16 cellular contexts compared by ENCODE assay signal in genomic region chr15:73518876-73519594, GRCh38.
DNase-seq lines count a peak whose midpoint lies in the region.
"Had no signal": no experiment of that assay in that cellular context is flagged by ENCODE, and none has a peak within 500 bp of the region (broad histone marks: within the 10 kb centered on the region; RNA-seq: fewer than 3 reads in every experiment).

No MANE protein-coding gene starts in this region.

- no peaks in the 10 kb centered on the region for H3K36me3 ChIP-seq in CD8-positive, alpha-beta memory T cell (ENCODE audit: insufficient read depth, low read length)
- H3K36me3 ChIP-seq: MG63, Peyer's patch had no signal

- H3K4me1 ChIP-seq in CD8-positive, alpha-beta memory T cell (ENCODE audit: insufficient read depth, low read length): peaks cover 12% of the 10 kb centered on the region
- H3K4me1 ChIP-seq: Peyer's patch had no signal

- POLR2A ChIA-PET in CD8-positive, alpha-beta memory T cell (lab: Charles Lee): no interaction called here

- DNase-seq in NOMO-1 treated with DMSO at 0.1 percent for 48 hours (lab: John Stamatoyannopoulos, UW; ENCODE audit: unreplicated experiment): peak; percentile 38
- no peak for DNase-seq in NOMO-1 treated with dmso at 0.1 percent for 144 hours (lab: John Stamatoyannopoulos, UW; ENCODE audit: unreplicated experiment)
- no peak for DNase-seq in CD8-positive, alpha-beta memory T cell
- peak; percentile 78 for DNase-seq in MV-4-11 (lab: John Stamatoyannopoulos, UW)
- peak; percentile 5 to 30 (median 15) for DNase-seq in immature natural killer cell
- DNase-seq in AG08395 (ENCODE audit: low spot score): no peak
- DNase-seq in NCI-H345 treated with DMSO at 0.1 percent for 48 hours (lab: John Stamatoyannopoulos, UW; ENCODE audit: unreplicated experiment): no peak
- no peak for DNase-seq in DMS 273 treated with DMSO at 0.1 percent for 48 hours (lab: John Stamatoyannopoulos, UW)
- DNase-seq: C1 segment of cervical spinal cord, GOT3, HFFc6, Karpas-422, MG63, NCI-H187 treated with DMSO at 0.1 percent for 48 hours, NCI-H446, Peyer's patch had no signal

- H3K27me3 ChIP-seq in CD8-positive, alpha-beta memory T cell (ENCODE audit: insufficient read depth, low read length, poor library complexity, severe bottlenecking): no peaks in the 10 kb centered on the region
- H3K27me3 ChIP-seq: Peyer's patch had no signal

- no peak overlapping the region for H3K27ac ChIP-seq in CD8-positive, alpha-beta memory T cell (ENCODE audit: low read depth, low read length)
- H3K27ac ChIP-seq: Peyer's patch had no signal

- peak overlapping the region in 5 of 7 donors; percentile 17 to 52 (median 36) for H3K4me3 Mint-ChIP-seq in CD8-positive, alpha-beta memory T cell
- peak overlapping the region; percentile 49 to 87 (median 54) for H3K4me3 Mint-ChIP-seq in immature natural killer cell
- H3K4me3 Mint-ChIP-seq: HFFc6 had no signal

- peaks cover 3% of the 10 kb centered on the region in 2 donors for H3K27me3 Mint-ChIP-seq in CD8-positive, alpha-beta memory T cell
- H3K27me3 Mint-ChIP-seq in immature natural killer cell (ENCODE audit: low read depth in 3 of 3): peaks cover 0 to 2% (median 2%) of the 10 kb centered on the region in 3 donors

- peaks cover 36 to 51% (median 48%) of the 10 kb centered on the region in 3 donors for H3K4me1 Mint-ChIP-seq in CD8-positive, alpha-beta memory T cell
- peaks cover 31 to 40% of the 10 kb centered on the region in 2 donors for H3K4me1 Mint-ChIP-seq in immature natural killer cell

- no peak overlapping the region for H3K4me3 ChIP-seq in CD8-positive, alpha-beta memory T cell (ENCODE audit: low read length)
- H3K4me3 ChIP-seq: MG63, Peyer's patch had no signal

- CTCF ChIA-PET in CD8-positive, alpha-beta memory T cell (lab: Charles Lee): no interaction called here

- peaks cover 0 to 3% (median 0%) of the 10 kb centered on the region in 3 donors for H3K36me3 Mint-ChIP-seq in CD8-positive, alpha-beta memory T cell
- H3K36me3 Mint-ChIP-seq in immature natural killer cell: no peaks in the 10 kb centered on the region

- H3K9me3 ChIP-seq in CD8-positive, alpha-beta memory T cell (ENCODE audit: low read length): no peaks in the 10 kb centered on the region
- H3K9me3 ChIP-seq: MG63, Peyer's patch had no signal

- peaks cover 0 to 8% (median 0%) of the 10 kb centered on the region in 5 donors for H3K9me3 Mint-ChIP-seq in CD8-positive, alpha-beta memory T cell
- peaks cover 0 to 6% (median 0%) of the 10 kb centered on the region in 6 donors for H3K9me3 Mint-ChIP-seq in immature natural killer cell
- H3K9me3 Mint-ChIP-seq: HFFc6 had no signal

- peak overlapping the region in 5 of 8 donors; percentile 17 to 71 (median 35) for H3K27ac Mint-ChIP-seq in CD8-positive, alpha-beta memory T cell
- H3K27ac Mint-ChIP-seq in immature natural killer cell: peak overlapping the region; percentile 7 to 83 (median 72)
- H3K27ac Mint-ChIP-seq: HFFc6 had no signal

Comparison
In these comparisons a context has a peak if more than half of its experiments do, and no peak if none do; other contexts are left out.
1. DNase-seq: peak in NOMO-1 treated with DMSO at 0.1 percent for 48 hours (single experiment), MV-4-11 (single experiment) and immature natural killer cell (3 of 3); none in NOMO-1 treated with dmso at 0.1 percent for 144 hours (single experiment), CD8-positive, alpha-beta memory T cell (0 of 5), AG08395 (single experiment), NCI-H345 treated with DMSO at 0.1 percent for 48 hours (single experiment) and DMS 273 treated with DMSO at 0.1 percent for 48 hours (single experiment).